ENCODE assay signal across 9 cellular contexts in genomic region chr10:104340099-104340594, GRCh38. TPM values are rescaled to one million over a fixed set of nuclear protein-coding genes. Genes with fewer than 3 reads are reported as not detected.
A peak's percentile ranks its signal among the peaks of the same experiment; 100 is the strongest.
DNase-seq lines count a peak whose midpoint lies in the region; ATAC-seq, FAIRE-seq and TF ChIP-seq lines count a peak whose summit lies in the region.
"Had no signal": no experiment of that assay in that cellular context is flagged by ENCODE, and none has a peak within 500 bp of the region (broad histone marks: within the 10 kb centered on the region; RNA-seq: fewer than 3 reads in every experiment).

No MANE protein-coding gene starts in this region.

- H3K9ac ChIP-seq in IMR-90 (ENCODE audit: low read depth, low read length): no peak overlapping the region

- H3K14ac ChIP-seq in IMR-90 (replicated peaks; ENCODE audit: low read depth, low read length): no peak overlapping the region

- TF ChIP-seq POLR2A in IMR-90 (IDR thresholded peaks at IDR 0.05; ENCODE audit: low read depth, low read length): no peak
- no peak for TF ChIP-seq POLR2A in lower leg skin (IDR thresholded peaks at IDR 0.05)

- H3K27me3 Mint-ChIP-seq in activated T-helper 1 cell treated with anti-CD3 and anti-CD28 coated beads, Interleukin-12 subunit alpha, Interleukin-12 subunit beta, Interleukin-2, Interleukin-4 antibody, amounts not matched to agents 30 ng/mL and 10 ng/mL and 1 ng/mL, durations not matched to agents 14 hours and 24 hours and 36 hours (ENCODE audit: insufficient read depth): peaks cover 5% of the 10 kb centered on the region
- H3K27me3 Mint-ChIP-seq in immature natural killer cell (ENCODE audit: low read depth in 3 of 3): peaks cover 15 to 27% (median 22%) of the 10 kb centered on the region in 3 donors

- dilution Hi-C loops in IMR-90 (cut with HindIII; ENCODE audit: low sequenced_read_pairs, unreplicated experiment): no loop called here

- no peak for FAIRE-seq in small intestine (lab: Jason Lieb, UNC)

- peak overlapping the region; percentile 54 for H3K4ac ChIP-seq in IMR-90 (ENCODE audit: low read depth, low read length)

- intact Hi-C loops in IMR-90 (cut with micrococcal nuclease) (no loop called here), lower leg skin (cut with DNase I; ENCODE audit: low total_unique reads) (no loop called here)
- intact Hi-C loops in activated T-helper 1 cell treated with anti-CD3 and anti-CD28 coated beads, Interleukin-12 subunit alpha, Interleukin-12 subunit beta, Interleukin-2, Interleukin-4 antibody, amounts not matched to agents 30 ng/mL and 10 ng/mL and 1 ng/mL, durations not matched to agents 14 hours and 24 hours and 36 hours (cut with micrococcal nuclease): no loop called here

- H3K79me1 ChIP-seq in IMR-90 (ENCODE audit: low read depth in 1 of 2, low read length in 2 of 2): peaks cover 6 to 27% of the 10 kb centered on the region in 2 experiments; a peak in 3 of 4 replicates

- POLR2A ChIA-PET in IMR-90 (lab: Charles Lee; ENCODE audit: unreplicated experiment): no interaction called here

- H3K4me3 ChIP-seq in IMR-90 (ENCODE audit: insufficient read depth, low read depth, low read length): no peak overlapping the region
- H3K4me3 ChIP-seq in small intestine (ENCODE audit: low read depth in 1 of 2, low read length in 2 of 2): no peak overlapping the region
- H3K4me3 ChIP-seq in lower leg skin (ENCODE audit: low read depth, poor library complexity, severe bottlenecking): no peak overlapping the region

- no peak overlapping the region for H4K91ac ChIP-seq in IMR-90 (ENCODE audit: insufficient read depth, low read depth, low read length)

- H3K4me1 Mint-ChIP-seq in activated T-helper 1 cell treated with anti-CD3 and anti-CD28 coated beads, Interleukin-12 subunit alpha, Interleukin-12 subunit beta, Interleukin-2, Interleukin-4 antibody, amounts not matched to agents 30 ng/mL and 10 ng/mL and 1 ng/mL, durations not matched to agents 14 hours and 24 hours and 36 hours (ENCODE audit: low read depth): peaks cover 37% of the 10 kb centered on the region
- H3K4me1 Mint-ChIP-seq in immature natural killer cell: peaks cover 37 to 44% of the 10 kb centered on the region in 2 donors

- H3K27me3 ChIP-seq in IMR-90 (ENCODE audit: control insufficient read depth, insufficient read depth, low read length): no peaks in the 10 kb centered on the region
- H3K27me3 ChIP-seq in small intestine (ENCODE audit: control insufficient read depth in 2 of 2, insufficient read depth in 2 of 2, low read length in 2 of 2): no peaks in the 10 kb centered on the region

- no peak overlapping the region for H3K56ac ChIP-seq in IMR-90 (ENCODE audit: extremely low read depth, insufficient read depth, low read length)

- peak overlapping the region; percentile 33 for H2AK9ac ChIP-seq in IMR-90 (replicated peaks; ENCODE audit: low read depth, low read length, poor library complexity)

- H2AFZ ChIP-seq in IMR-90 (replicated peaks; ENCODE audit: low read length, poor library complexity): no peak overlapping the region

- H4K5ac ChIP-seq in IMR-90 (ENCODE audit: low read depth, low read length): no peak overlapping the region

- no peaks in the 10 kb centered on the region for H3K9me3 ChIP-seq in IMR-90 (ENCODE audit: control insufficient read depth, insufficient read depth, low read length)
- H3K9me3 ChIP-seq in small intestine (ENCODE audit: control insufficient read depth, low read depth): no peaks in the 10 kb centered on the region

- H3K4me1 ChIP-seq in IMR-90 (ENCODE audit: control insufficient read depth, insufficient read depth, low read length) (peaks cover 20% of the 10 kb centered on the region), small intestine (ENCODE audit: control insufficient read depth in 2 of 2, insufficient read depth in 1 of 2, low read depth in 1 of 2, low read length in 1 of 2) (peaks cover 2 to 8% of the 10 kb centered on the region in 2 donors)

- peak overlapping the region in 1 of 2 experiments; percentile 55; a peak in 1 of 4 replicates for H4K8ac ChIP-seq in IMR-90 (ENCODE audit: low read depth in 2 of 2, low read length in 2 of 2)

- peak overlapping the region; percentile 2 for H3K27ac Mint-ChIP-seq in activated T-helper 1 cell treated with anti-CD3 and anti-CD28 coated beads, Interleukin-12 subunit alpha, Interleukin-12 subunit beta, Interleukin-2, Interleukin-4 antibody, amounts not matched to agents 30 ng/mL and 10 ng/mL and 1 ng/mL, durations not matched to agents 14 hours and 24 hours and 36 hours
- peak overlapping the region in 3 of 6 donors; percentile 3 to 72 (median 38) for H3K27ac Mint-ChIP-seq in immature natural killer cell

- peaks cover 18% of the 10 kb centered on the region for H4K20me1 ChIP-seq in IMR-90 (ENCODE audit: insufficient read depth, low read length)

- H3K27ac ChIP-seq in IMR-90 (ENCODE audit: insufficient read depth, low read length) (no peak overlapping the region), small intestine (ENCODE audit: low read depth in 1 of 2, low read length in 1 of 2) (peak overlapping the region in 1 of 2 donors; percentile 96)

- H3K4me2 ChIP-seq in IMR-90 (ENCODE audit: low read depth, low read length): peak overlapping the region; percentile 63; the same call in 1 of the 2 replicates

- H2BK120ac ChIP-seq in IMR-90 (ENCODE audit: low read depth, low read length): peak overlapping the region; percentile 22; the same call in 1 of the 2 replicates

- H3K4me3 Mint-ChIP-seq in activated T-helper 1 cell treated with anti-CD3 and anti-CD28 coated beads, Interleukin-12 subunit alpha, Interleukin-12 subunit beta, Interleukin-2, Interleukin-4 antibody, amounts not matched to agents 30 ng/mL and 10 ng/mL and 1 ng/mL, durations not matched to agents 14 hours and 24 hours and 36 hours: peak overlapping the region; percentile 100
- H3K4me3 Mint-ChIP-seq in immature natural killer cell: peak overlapping the region; percentile 58 to 97 (median 95)

- H3K9me3 Mint-ChIP-seq in activated T-helper 1 cell treated with anti-CD3 and anti-CD28 coated beads, Interleukin-12 subunit alpha, Interleukin-12 subunit beta, Interleukin-2, Interleukin-4 antibody, amounts not matched to agents 30 ng/mL and 10 ng/mL and 1 ng/mL, durations not matched to agents 14 hours and 24 hours and 36 hours: peaks cover 1% of the 10 kb centered on the region
- H3K9me3 Mint-ChIP-seq in immature natural killer cell: no peaks in the 10 kb centered on the region

- H2BK20ac ChIP-seq in IMR-90 (ENCODE audit: low read depth, low read length): 0 out of 2 replicates have a peak overlapping the region, but pooled peaks have one; percentile 11

- peaks cover 3% of the 10 kb centered on the region for H3K36me3 Mint-ChIP-seq in activated T-helper 1 cell treated with anti-CD3 and anti-CD28 coated beads, Interleukin-12 subunit alpha, Interleukin-12 subunit beta, Interleukin-2, Interleukin-4 antibody, amounts not matched to agents 30 ng/mL and 10 ng/mL and 1 ng/mL, durations not matched to agents 14 hours and 24 hours and 36 hours (ENCODE audit: low read depth)
- peaks cover 0 to 4% (median 0%) of the 10 kb centered on the region in 3 donors for H3K36me3 Mint-ChIP-seq in immature natural killer cell

- no peak overlapping the region; the same call in 1 of the 2 replicates for H3K18ac ChIP-seq in IMR-90 (ENCODE audit: low read depth, low read length)

- H3K36me3 ChIP-seq in IMR-90 (ENCODE audit: control insufficient read depth, insufficient read depth, low read length) (no peaks in the 10 kb centered on the region), small intestine (ENCODE audit: control insufficient read depth in 2 of 2, insufficient read depth in 2 of 2, low read length in 2 of 2) (no peaks in the 10 kb centered on the region)

- H3K9me1 ChIP-seq in IMR-90 (ENCODE audit: insufficient read depth, low read length): peaks cover 16% of the 10 kb centered on the region

- in situ Hi-C loops in IMR-90 (cut with MboI; ENCODE audit: low sequenced_read_pairs): no loop called here

- CTCF ChIA-PET in IMR-90 (lab: Yijun Ruan, JAX): interaction anchor here (0.9 to 1.1 kb wide), 2 partner anchors 48 kb away, joined by 3 to 5 read pairs; no protein-coding TSS in a partner anchor

- H2BK15ac ChIP-seq in IMR-90 (ENCODE audit: low read depth, low read length): no peak overlapping the region; the same call in 2 of the 3 replicates

- DNase-seq in IMR-90 (no peak), immature natural killer cell (no peak), small intestine (peak; percentile 82), omental fat pad (ENCODE audit: low spot score) (no peak), NCI-H2107 (lab: John Stamatoyannopoulos, UW) (no peak), lower leg skin (ENCODE audit: low spot score in 2 of 2) (no peak)
- no peak for DNase-seq in activated T-helper 1 cell treated with anti-CD3 and anti-CD28 coated beads, Interleukin-12 subunit alpha, Interleukin-12 subunit beta, Interleukin-2, Interleukin-4 antibody, amounts not matched to agents 30 ng/mL and 10 ng/mL and 1 ng/mL, durations not matched to agents 14 hours and 24 hours and 36 hours (ENCODE audit: low spot score)
- DNase-seq: activated CD4-positive, alpha-beta T cell treated with anti-CD3 and anti-CD28 coated beads, Interleukin-2, amount 50 U/mL, for 4 hours had no signal

- TF ChIP-seq CTCF in IMR-90 (conservative IDR thresholded peaks at IDR 0.05; ENCODE audit: low read depth, low read length): no peak
- TF ChIP-seq CTCF in omental fat pad (IDR thresholded peaks at IDR 0.05): no peak
- no peak for TF ChIP-seq CTCF in lower leg skin (IDR thresholded peaks at IDR 0.05)

- peak overlapping the region; percentile 47; the same call in 1 of the 2 replicates for H2AK5ac ChIP-seq in IMR-90 (ENCODE audit: low read depth, low read length)

- peak overlapping the region; percentile 43 for H2BK5ac ChIP-seq in IMR-90 (ENCODE audit: low read depth, low read length, poor library complexity, severe bottlenecking)

- no CpG with 5 or more reads among the region's 5 CpGs for WGBS in IMR-90 (ENCODE audit: extremely low coverage in 2 of 2, insufficient read length in 1 of 2), 2 experiments
- WGBS in small intestine, 3 donors: 9 to 30% (median 17%) methylated on average over 5 of the region's 5 CpGs
- 17 to 27% methylated on average over 5 of the region's 5 CpGs for WGBS in lower leg skin, 2 donors

- ATAC-seq in IMR-90 (ENCODE audit: low read depth) (no peak), omental fat pad (ENCODE audit: low FRiP score) (no peak), GM19467 (IDR thresholded peaks at IDR 0.05; ENCODE audit: unreplicated experiment) (no peak)

- BruUV-seq in IMR-90 (replicated peaks; lab: Mats Ljungman, UMichigan): no TSS peak

- no peak for TF ChIP-seq RAD21 in IMR-90 (IDR thresholded peaks at IDR 0.05; ENCODE audit: low read length)

- peak overlapping the region; percentile 63 for H3K23ac ChIP-seq in IMR-90 (ENCODE audit: low read depth, low read length)

RNA-seq across cellular contexts. Expression of gene ITPRIP, which starts 1.9 kb away (rescaled TPM):
- total RNA-seq in IMR-90 (2012; rRNA removed) (7.2 and 7.5 TPM in 2 replicates), omental fat pad (10 to 100 TPM; 23.4 to 66.2 (median 49.9) TPM), lower leg skin (100 to 1,000 TPM in 3 of 4 donors, 10 to 100 TPM in 1; 77.8 to 182 (median 141) TPM)
- polyA plus RNA-seq in IMR-90 (2012; rRNA removed) (31.9 and 38.1 TPM in 2 replicates), immature natural killer cell (10 to 100 TPM; 37.0 to 67.8 (median 53.3) TPM), small intestine (1 to 10 TPM in 2 of 3 donors, under 1 TPM in 1; 0.67 to 10.0 (median 1.1) TPM)
- 24.7 and 46.9 TPM in 2 replicates for polyA plus RNA-seq in IMR-90 (2012; cell fraction: cytosol; rRNA removed)
- polyA plus RNA-seq in IMR-90 (2012; cell fraction: nucleus; rRNA removed; ENCODE audit: low replicate concordance): 64.8 and 65.2 TPM in 2 replicates
- total RNA-seq in activated T-helper 1 cell treated with anti-CD3 and anti-CD28 coated beads, Interleukin-12 subunit alpha, Interleukin-12 subunit beta, Interleukin-2, Interleukin-4 antibody, amounts not matched to agents 30 ng/mL and 10 ng/mL and 1 ng/mL, durations not matched to agents 14 hours and 24 hours and 36 hours: 17.3 and 18.1 TPM in 2 replicates

RNA-seq across cellular contexts. Expression of gene CFAP58, which starts 13.5 kb away (rescaled TPM):
- total RNA-seq in IMR-90 (2012; rRNA removed) (0.36 and 0.83 TPM in 2 replicates), omental fat pad (under 1 TPM; 0.19 to 0.95 (median 0.33) TPM), lower leg skin (under 1 TPM in 3 of 4 donors, not detected in 1; 0.42 to 0.55 (median 0.44) TPM)
- polyA plus RNA-seq in IMR-90 (2012; rRNA removed) (0.57 and 0.72 TPM in 2 replicates), immature natural killer cell (not detected), small intestine (under 1 TPM in 2 of 3 donors, not detected in 1; 0.07 to 0.27 TPM)
- 0.03 and 0.09 TPM in 2 replicates for polyA plus RNA-seq in IMR-90 (2012; cell fraction: cytosol; rRNA removed)
- polyA plus RNA-seq in IMR-90 (2012; cell fraction: nucleus; rRNA removed; ENCODE audit: low replicate concordance): 0.14 and 1.3 TPM in 2 replicates
- total RNA-seq in activated T-helper 1 cell treated with anti-CD3 and anti-CD28 coated beads, Interleukin-12 subunit alpha, Interleukin-12 subunit beta, Interleukin-2, Interleukin-4 antibody, amounts not matched to agents 30 ng/mL and 10 ng/mL and 1 ng/mL, durations not matched to agents 14 hours and 24 hours and 36 hours: 0.08 and 0.24 TPM in 2 replicates
